ENCODE assay signal across 15 cellular contexts in genomic region chr2:157348291-157348921, GRCh38. TPM values are rescaled to one million over a fixed set of nuclear protein-coding genes. Genes with fewer than 3 reads are reported as not detected.
DNase-seq lines count a peak whose midpoint lies in the region; ATAC-seq lines count a peak whose summit lies in the region.
"Had no signal": no experiment of that assay in that cellular context is flagged by ENCODE, and none has a peak within 500 bp of the region (broad histone marks: within the 10 kb centered on the region; RNA-seq: fewer than 3 reads in every experiment).

No MANE protein-coding gene starts in this region.

- peaks cover 22% of the 10 kb centered on the region for H3K36me3 Mint-ChIP-seq in activated CD4-positive, alpha-beta T cell treated with anti-CD3 and anti-CD28 coated beads for 36 hours (ENCODE audit: low read depth)
- peaks cover 22 to 41% of the 10 kb centered on the region in 2 donors for H3K36me3 Mint-ChIP-seq in activated naive CD4-positive, alpha-beta T cell treated with anti-CD3 and anti-CD28 coated beads, Interleukin-2, amount 50 U/mL, for 72 hours
- H3K36me3 Mint-ChIP-seq in activated naive CD8-positive, alpha-beta T cell treated with anti-CD3 and anti-CD28 coated beads for 36 hours: peaks cover 38% of the 10 kb centered on the region
- peaks cover 26% of the 10 kb centered on the region for H3K36me3 Mint-ChIP-seq in stimulated activated memory B cell treated with anti-CD40 and anti-IgM and Interleukin-4, amounts not matched to agents 10 μg/mL and 1 μg/mL and 100 μg/mL, for 72 hours

- H3K4me1 Mint-ChIP-seq in activated CD4-positive, alpha-beta T cell treated with anti-CD3 and anti-CD28 coated beads for 36 hours: peaks cover 36% of the 10 kb centered on the region
- peaks cover 39% of the 10 kb centered on the region for H3K4me1 Mint-ChIP-seq in activated naive CD8-positive, alpha-beta T cell treated with anti-CD3 and anti-CD28 coated beads for 36 hours
- no peaks in the 10 kb centered on the region for H3K4me1 Mint-ChIP-seq in stimulated activated memory B cell treated with anti-CD40 and anti-IgM and Interleukin-4, amounts not matched to agents 10 μg/mL and 1 μg/mL and 100 μg/mL, for 72 hours

- no peak for DNase-seq in activated CD4-positive, alpha-beta T cell treated with anti-CD3 and anti-CD28 coated beads for 36 hours
- no peak for DNase-seq in activated CD4-positive, alpha-beta T cell treated with anti-CD3 and anti-CD28 coated beads for 1 hour
- no peak for DNase-seq in activated naive CD4-positive, alpha-beta T cell treated with anti-CD3 and anti-CD28 coated beads, Interleukin-2, amount 50 U/mL, for 72 hours (ENCODE audit: low spot score in 2 of 2)
- DNase-seq in activated naive CD4-positive, alpha-beta T cell treated with Interleukin-2 at 50 U/mL for 16 hours: no peak
- no peak for DNase-seq in activated naive CD8-positive, alpha-beta T cell treated with anti-CD3 and anti-CD28 coated beads for 36 hours
- DNase-seq: 8988T, AML-193, COR-L47, DMS153, DMS79 treated with DMSO at 0.1 percent for 48 hours, EL had no signal

- H3K27ac Mint-ChIP-seq in activated CD4-positive, alpha-beta T cell treated with anti-CD3 and anti-CD28 coated beads for 36 hours: peak overlapping the region; percentile 4
- peak overlapping the region in 1 of 2 donors; percentile 19 for H3K27ac Mint-ChIP-seq in activated naive CD4-positive, alpha-beta T cell treated with anti-CD3 and anti-CD28 coated beads, Interleukin-2, amount 50 U/mL, for 72 hours
- peak overlapping the region; percentile 38 for H3K27ac Mint-ChIP-seq in activated naive CD8-positive, alpha-beta T cell treated with anti-CD3 and anti-CD28 coated beads for 36 hours
- H3K27ac Mint-ChIP-seq in stimulated activated memory B cell treated with anti-CD40 and anti-IgM and Interleukin-4, amounts not matched to agents 10 μg/mL and 1 μg/mL and 100 μg/mL, for 72 hours: peak overlapping the region; percentile 26

- ATAC-seq in activated CD4-positive, alpha-beta T cell treated with anti-CD3 and anti-CD28 coated beads for 36 hours: no peak
- ATAC-seq in activated naive CD4-positive, alpha-beta T cell treated with anti-CD3 and anti-CD28 coated beads, Interleukin-2, amount 50 U/mL, for 72 hours: peak; percentile 16 to 49
- no peak for ATAC-seq in stimulated activated memory B cell treated with anti-CD40 and anti-IgM and Interleukin-4, amounts not matched to agents 10 μg/mL and 1 μg/mL and 100 μg/mL, for 72 hours
- no peak for ATAC-seq in HG03025 (IDR thresholded peaks at IDR 0.05; ENCODE audit: low FRiP score, unreplicated experiment)
- no peak for ATAC-seq in HG02970 (IDR thresholded peaks at IDR 0.05; ENCODE audit: low FRiP score, unreplicated experiment)

- intact Hi-C loops in activated CD4-positive, alpha-beta T cell treated with anti-CD3 and anti-CD28 coated beads for 36 hours (cut with DNase I, micrococcal nuclease): no loop called here

- POLR2A ChIA-PET in activated CD4-positive, alpha-beta T cell treated with anti-CD3 and anti-CD28 coated beads for 36 hours (lab: Charles Lee): no interaction called here

- H3K9me3 Mint-ChIP-seq in activated CD4-positive, alpha-beta T cell treated with anti-CD3 and anti-CD28 coated beads for 36 hours (ENCODE audit: low read depth): peaks cover 21% of the 10 kb centered on the region
- peaks cover 19 to 24% of the 10 kb centered on the region in 2 donors for H3K9me3 Mint-ChIP-seq in activated naive CD4-positive, alpha-beta T cell treated with anti-CD3 and anti-CD28 coated beads, Interleukin-2, amount 50 U/mL, for 72 hours
- peaks cover 19% of the 10 kb centered on the region for H3K9me3 Mint-ChIP-seq in activated naive CD8-positive, alpha-beta T cell treated with anti-CD3 and anti-CD28 coated beads for 36 hours
- peaks cover 18% of the 10 kb centered on the region for H3K9me3 Mint-ChIP-seq in stimulated activated memory B cell treated with anti-CD40 and anti-IgM and Interleukin-4, amounts not matched to agents 10 μg/mL and 1 μg/mL and 100 μg/mL, for 72 hours

- no peak overlapping the region for H3K4me3 Mint-ChIP-seq in activated CD4-positive, alpha-beta T cell treated with anti-CD3 and anti-CD28 coated beads for 36 hours
- peak overlapping the region; percentile 20 for H3K4me3 Mint-ChIP-seq in activated naive CD8-positive, alpha-beta T cell treated with anti-CD3 and anti-CD28 coated beads for 36 hours
- H3K4me3 Mint-ChIP-seq in stimulated activated memory B cell treated with anti-CD40 and anti-IgM and Interleukin-4, amounts not matched to agents 10 μg/mL and 1 μg/mL and 100 μg/mL, for 72 hours: no peak overlapping the region

- CTCF ChIA-PET in activated CD4-positive, alpha-beta T cell treated with anti-CD3 and anti-CD28 coated beads for 36 hours (lab: Charles Lee): interaction anchor here (1.0 to 4.4 kb wide), 5 partner anchors 11 to 21 kb away, joined by 3 to 67 read pairs (median 5); no protein-coding TSS in a partner anchor

- H3K27me3 Mint-ChIP-seq in activated CD4-positive, alpha-beta T cell treated with anti-CD3 and anti-CD28 coated beads for 36 hours: no peaks in the 10 kb centered on the region
- no peaks in the 10 kb centered on the region for H3K27me3 Mint-ChIP-seq in activated naive CD8-positive, alpha-beta T cell treated with anti-CD3 and anti-CD28 coated beads for 36 hours
- H3K27me3 Mint-ChIP-seq in stimulated activated memory B cell treated with anti-CD40 and anti-IgM and Interleukin-4, amounts not matched to agents 10 μg/mL and 1 μg/mL and 100 μg/mL, for 72 hours: no peaks in the 10 kb centered on the region

RNA-seq across cellular contexts. Expression of gene ERMN, which starts 22.8 kb away (rescaled TPM):
- 1 to 10 TPM; 1.0 to 1.8 TPM for total RNA-seq in activated CD4-positive, alpha-beta T cell treated with anti-CD3 and anti-CD28 coated beads for 36 hours
- 1 to 10 TPM; 1.6 to 2.7 TPM for total RNA-seq in activated naive CD4-positive, alpha-beta T cell treated with anti-CD3 and anti-CD28 coated beads, Interleukin-2, amount 50 U/mL, for 72 hours
- 1 to 10 TPM; 1.9 to 2.0 TPM for total RNA-seq in activated naive CD8-positive, alpha-beta T cell treated with anti-CD3 and anti-CD28 coated beads for 36 hours
- total RNA-seq: GM23248 had no signal

Comparison
In these comparisons a context has a peak if more than half of its experiments do, and no peak if none do; other contexts are left out.
1. ATAC-seq: peak in activated naive CD4-positive, alpha-beta T cell treated with anti-CD3 and anti-CD28 coated beads, Interleukin-2, amount 50 U/mL, for 72 hours (2 of 2); none in activated CD4-positive, alpha-beta T cell treated with anti-CD3 and anti-CD28 coated beads for 36 hours (single experiment), stimulated activated memory B cell treated with anti-CD40 and anti-IgM and Interleukin-4, amounts not matched to agents 10 μg/mL and 1 μg/mL and 100 μg/mL, for 72 hours (single experiment), HG03025 (single experiment) and HG02970 (single experiment).